1 cellular context compared by ENCODE assay signal in the genomic region with DNA sequence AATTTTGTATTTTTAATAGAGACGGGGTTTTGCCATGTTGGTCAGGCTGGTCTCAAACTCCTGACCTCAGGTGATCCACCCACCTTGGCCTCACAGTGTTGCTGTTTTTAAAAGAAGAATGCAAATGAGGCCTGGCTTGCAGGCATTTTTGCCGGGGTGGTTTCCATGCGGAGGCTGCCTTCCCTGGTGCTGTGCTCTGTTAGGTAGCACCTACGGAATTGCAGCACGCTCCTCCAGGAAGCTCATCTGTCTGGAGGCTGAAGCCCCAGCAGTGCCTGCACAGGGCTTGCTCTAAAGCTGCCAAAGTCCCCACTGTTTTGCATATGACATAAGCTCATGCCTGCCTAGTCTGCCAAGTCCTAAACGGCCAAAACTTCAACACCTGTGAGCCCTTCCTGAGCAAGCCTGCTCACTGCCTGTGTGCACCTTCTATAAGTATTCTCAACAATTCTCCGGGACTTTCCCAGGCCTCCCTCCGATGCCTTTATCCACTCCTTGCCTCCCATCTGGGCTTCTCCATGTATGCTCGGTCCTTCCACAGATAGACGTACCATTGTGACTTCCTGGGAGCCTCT.
TF ChIP-seq lines count a peak whose summit lies in the region.

No MANE protein-coding gene starts in this region.

TF ChIP-seq in GM12878, 131 proteins besides CTCF, POLR2A, EP300 and RAD21 (continued from another document):
- TF ChIP-seq, protein P1, sequence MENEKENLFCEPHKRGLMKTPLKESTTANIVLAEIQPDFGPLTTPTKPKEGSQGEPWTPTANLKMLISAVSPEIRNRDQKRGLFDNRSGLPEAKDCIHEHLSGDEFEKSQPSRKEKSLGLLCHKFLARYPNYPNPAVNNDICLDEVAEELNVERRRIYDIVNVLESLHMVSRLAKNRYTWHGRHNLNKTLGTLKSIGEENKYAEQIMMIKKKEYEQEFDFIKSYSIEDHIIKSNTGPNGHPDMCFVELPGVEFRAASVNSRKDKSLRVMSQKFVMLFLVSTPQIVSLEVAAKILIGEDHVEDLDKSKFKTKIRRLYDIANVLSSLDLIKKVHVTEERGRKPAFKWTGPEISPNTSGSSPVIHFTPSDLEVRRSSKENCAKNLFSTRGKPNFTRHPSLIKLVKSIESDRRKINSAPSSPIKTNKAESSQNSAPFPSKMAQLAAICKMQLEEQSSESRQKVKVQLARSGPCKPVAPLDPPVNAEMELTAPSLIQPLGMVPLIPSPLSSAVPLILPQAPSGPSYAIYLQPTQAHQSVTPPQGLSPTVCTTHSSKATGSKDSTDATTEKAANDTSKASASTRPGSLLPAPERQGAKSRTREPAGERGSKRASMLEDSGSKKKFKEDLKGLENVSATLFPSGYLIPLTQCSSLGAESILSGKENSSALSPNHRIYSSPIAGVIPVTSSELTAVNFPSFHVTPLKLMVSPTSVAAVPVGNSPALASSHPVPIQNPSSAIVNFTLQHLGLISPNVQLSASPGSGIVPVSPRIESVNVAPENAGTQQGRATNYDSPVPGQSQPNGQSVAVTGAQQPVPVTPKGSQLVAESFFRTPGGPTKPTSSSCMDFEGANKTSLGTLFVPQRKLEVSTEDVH (IDR thresholded peaks at IDR 0.05; ENCODE audit: low read depth, partially characterized antibody), result no peak
- TF ChIP-seq RAD51 (IDR thresholded peaks at IDR 0.05) (no peak), RUNX3 (IDR thresholded peaks at IDR 0.05; ENCODE audit: low read length) (no peak), MLLT1 (IDR thresholded peaks at IDR 0.05) (no peak), SMC3 (IDR thresholded peaks at IDR 0.05; ENCODE audit: borderline replicate concordance, low read length) (no peak), IKZF2 (IDR thresholded peaks at IDR 0.05) (no peak), CUX1 (IDR thresholded peaks at IDR 0.05; ENCODE audit: insufficient replicate concordance, low read depth, low read length) (no peak), BCL3 (IDR thresholded peaks at IDR 0.05; ENCODE audit: borderline replicate concordance, insufficient read depth, low read depth, low read length, poor library complexity, severe bottlenecking) (no peak), CEBPZ (IDR thresholded peaks at IDR 0.05; ENCODE audit: low read depth, low read length) (no peak)
- TF ChIP-seq, protein P2, sequence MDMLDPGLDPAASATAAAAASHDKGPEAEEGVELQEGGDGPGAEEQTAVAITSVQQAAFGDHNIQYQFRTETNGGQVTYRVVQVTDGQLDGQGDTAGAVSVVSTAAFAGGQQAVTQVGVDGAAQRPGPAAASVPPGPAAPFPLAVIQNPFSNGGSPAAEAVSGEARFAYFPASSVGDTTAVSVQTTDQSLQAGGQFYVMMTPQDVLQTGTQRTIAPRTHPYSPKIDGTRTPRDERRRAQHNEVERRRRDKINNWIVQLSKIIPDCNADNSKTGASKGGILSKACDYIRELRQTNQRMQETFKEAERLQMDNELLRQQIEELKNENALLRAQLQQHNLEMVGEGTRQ (IDR thresholded peaks at IDR 0.05; ENCODE audit: borderline replicate concordance, low read depth, low read length), result no peak
